ENCODE assay signal across 36 cellular contexts in the genomic region with DNA sequence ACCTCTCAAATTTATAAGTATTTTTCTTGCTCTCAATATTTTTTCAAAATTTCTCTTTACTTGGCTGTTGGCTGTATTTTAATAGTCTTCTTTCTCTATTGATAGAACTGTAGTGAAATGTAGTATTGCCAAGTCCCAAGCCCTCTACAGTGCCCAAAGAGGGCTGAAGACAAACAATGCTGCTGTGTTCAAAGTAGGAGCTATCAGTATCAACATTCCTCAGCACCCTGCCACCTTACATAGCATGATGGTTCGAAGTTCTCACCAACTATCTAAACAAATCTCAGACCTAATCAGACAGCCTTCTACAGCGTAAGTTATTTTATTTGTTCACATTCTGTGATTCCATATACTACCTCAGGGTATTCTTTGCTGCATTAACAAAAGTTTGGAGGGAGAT.
"Had no signal": no experiment of that assay in that cellular context is flagged by ENCODE, and none has a peak within 500 bp of the region (broad histone marks: within the 10 kb centered on the region; RNA-seq: fewer than 3 reads in every experiment).

No MANE protein-coding gene starts in this region.

- H3K36me3 ChIP-seq: MG63 had no signal

- H3K4me3 ChIP-seq: MG63 had no signal

- H3K27me3 ChIP-seq: MG63 had no signal

- H3K9me3 ChIP-seq: MG63 had no signal

- DNase-seq: Karpas-422, Kasumi-1, MG63, MM.1S, MV-4-11, NCI-H1048, NCI-H1092, NCI-H1092 treated with DMSO at 0.1 percent for 48 hours, NCI-H1105, NCI-H1105 treated with DMSO at 0.1 percent for 48 hours, NCI-H1417, NCI-H1417 treated with DMSO at 0.1 percent for 48 hours, NCI-H1436, NCI-H1436 treated with DMSO at 0.1 percent for 48 hours, NCI-H146, NCI-H1694, NCI-H1694 treated with DMSO at 0.1 percent for 48 hours, NCI-H187, NCI-H187 treated with DMSO at 0.1 percent for 48 hours, NCI-H1930, NCI-H2029, NCI-H2029 treated with DMSO at 0.1 percent for 48 hours, NCI-H2081, NCI-H2081 treated with DMSO at 0.1 percent for 48 hours, NCI-H2107, NCI-H2171, NCI-H2171 treated with DMSO at 0.1 percent for 48 hours, NCI-H2227 treated with DMSO at 0.1 percent for 48 hours, NCI-H226, NCI-H345, NCI-H446, NCI-H446 treated with DMSO at 0.1 percent for 48 hours, NCI-H510A, NCI-H510A treated with DMSO at 0.1 percent for 48 hours, NCI-H524, NCI-H524 treated with DMSO at 0.1 percent for 48 hours had no signal
